Comparison of ENCODE assay signal across 19 cellular contexts in the genomic region with DNA sequence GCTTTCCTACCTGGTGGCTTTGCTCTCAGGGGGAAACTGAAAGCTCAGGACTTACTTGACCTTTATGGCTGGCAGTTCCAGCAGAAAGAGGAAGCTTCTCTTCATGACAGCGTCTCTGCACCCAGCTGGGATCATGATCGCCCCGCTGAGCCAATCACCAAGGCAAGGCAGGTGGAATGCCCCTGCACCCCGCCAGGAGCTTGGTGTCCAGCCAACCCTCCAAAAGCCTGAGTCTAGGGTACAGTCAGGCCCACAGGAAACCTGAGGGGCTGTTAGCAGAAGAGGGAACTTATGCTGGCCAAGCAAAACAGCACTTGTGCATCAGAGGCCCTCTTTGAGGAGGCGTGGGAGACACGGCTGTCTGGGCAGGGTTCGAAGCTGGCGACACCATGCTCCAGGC.
DNase-seq lines count a peak whose midpoint lies in the region; ATAC-seq and TF ChIP-seq lines count a peak whose summit lies in the region.
"Had no signal": no experiment of that assay in that cellular context is flagged by ENCODE, and none has a peak within 500 bp of the region (broad histone marks: within the 10 kb centered on the region; RNA-seq: fewer than 3 reads in every experiment).

No MANE protein-coding gene starts in this region.

- H3K27me3 ChIP-seq in esophagus muscularis mucosa: no peaks in the 10 kb centered on the region
- H3K27me3 ChIP-seq in neuronal stem cell (ENCODE audit: control insufficient read depth in 3 of 3, insufficient read depth in 3 of 3, low read depth in 1 of 3, low read length in 3 of 3): peaks cover 0 to 2% (median 0%) of the 10 kb centered on the region in 3 experiments
- no peaks in the 10 kb centered on the region for H3K27me3 ChIP-seq in aorta (ENCODE audit: control insufficient read depth in 1 of 2, insufficient read depth in 2 of 2, low read length in 1 of 2)

- peak overlapping the region; percentile 95 for H2BK5ac ChIP-seq in neuronal stem cell (ENCODE audit: low read length)

- DNase-seq in Calu3 (no peak), NB4 (ENCODE audit: low read depth) (peak; percentile 73), esophagus muscularis mucosa (ENCODE audit: extremely low spot score) (peak; percentile 80), neuronal stem cell (ENCODE audit: low spot score) (no peak), aorta (no peak), NCI-H2081 treated with DMSO at 0.1 percent for 48 hours (lab: John Stamatoyannopoulos, UW) (no peak)
- DNase-seq in stimulated activated CD4-positive, alpha-beta T cell treated with anti-CD3 and anti-CD28 coated beads, Interleukin-2, amount 100 ng/mL, for 48 hours: no peak
- DNase-seq: activated CD4-positive, alpha-beta T cell treated with anti-CD3 and anti-CD28 coated beads, Interleukin-2, amount 50 U/mL, for 4 hours; activated effector memory CD4-positive, alpha-beta T cell treated with anti-CD3 and anti-CD28 coated beads, Interleukin-2, amount 50 U/mL, for 16 hours; CD4-positive, alpha-beta T cell; cortex of kidney; immature natural killer cell; NCI-H1092 treated with DMSO at 0.1 percent for 48 hours; NCI-H2029; SHP77; stimulated activated CD8-positive, alpha-beta memory T cell treated with anti-CD3 and anti-CD28 coated beads, Interleukin-4, amount 100 ng/mL, for 48 hours; WERI-Rb-1 had no signal

- peaks cover 34% of the 10 kb centered on the region for H3K4me1 Mint-ChIP-seq in Calu3 (ENCODE audit: low read depth, unreplicated experiment)

- H2BK120ac ChIP-seq in neuronal stem cell (ENCODE audit: low read depth, low read length): no peak overlapping the region

- no peak overlapping the region for H3K27ac ChIP-seq in esophagus muscularis mucosa (replicated peaks in 1 of 4)
- no peak overlapping the region for H3K27ac ChIP-seq in neuronal stem cell (replicated peaks; ENCODE audit: low read length)
- no peak overlapping the region for H3K27ac ChIP-seq in aorta (ENCODE audit: low read depth in 1 of 2, low read length in 2 of 2)
- H3K27ac ChIP-seq: WERI-Rb-1 had no signal

- H3K4me1 ChIP-seq in esophagus muscularis mucosa (no peaks in the 10 kb centered on the region), neuronal stem cell (ENCODE audit: control insufficient read depth in 2 of 2, insufficient read depth in 1 of 2, low read depth in 1 of 2, low read length in 2 of 2) (peaks cover 0 to 8% of the 10 kb centered on the region in 2 donors), aorta (ENCODE audit: control insufficient read depth in 1 of 2, insufficient read depth in 2 of 2, low read length in 2 of 2) (no peaks in the 10 kb centered on the region)

- no peaks in the 10 kb centered on the region for H3K79me1 ChIP-seq in neuronal stem cell (ENCODE audit: low read depth, low read length)

- intact Hi-C loops in Calu3 (cut with micrococcal nuclease; ENCODE audit: unreplicated experiment) (no loop called here), esophagus muscularis mucosa (cut with DNase I) (no loop called here), aorta (cut with DNase I) (no loop called here)

- H4K8ac ChIP-seq in neuronal stem cell (ENCODE audit: low read depth, low read length): no peak overlapping the region

- H3K9me3 ChIP-seq in esophagus muscularis mucosa (no peaks in the 10 kb centered on the region), neuronal stem cell (replicated peaks in 1 of 2; ENCODE audit: control insufficient read depth in 2 of 2, insufficient read depth in 1 of 2, low read depth in 1 of 2, low read length in 2 of 2) (no peaks in the 10 kb centered on the region), aorta (ENCODE audit: control insufficient read depth, low read length) (no peaks in the 10 kb centered on the region)

- TF ChIP-seq CTCF in Calu3 (IDR thresholded peaks at IDR 0.05; ENCODE audit: unreplicated experiment) (no peak), NB4 (IDR thresholded peaks at IDR 0.05; ENCODE audit: low read depth, low read length) (no peak), esophagus muscularis mucosa (IDR thresholded peaks at IDR 0.05) (no peak)

- H3K4me2 ChIP-seq in neuronal stem cell (ENCODE audit: insufficient read depth, low read length, poor library complexity, severe bottlenecking): no peak overlapping the region

- WGBS in esophagus muscularis mucosa: 95% methylated on average over 6 of the region's 8 CpGs
- WGBS in neuronal stem cell (ENCODE audit: extremely low coverage in 2 of 2, insufficient read length in 2 of 2, insufficient replicate concordance in 1 of 2), 2 donors: no CpG with 5 or more reads among the region's 8 CpGs
- 88 to 94% methylated on average over 8 of the region's 8 CpGs for WGBS in aorta, 2 donors

- peak overlapping the region; percentile 63 for H3K27ac Mint-ChIP-seq in Calu3 (ENCODE audit: unreplicated experiment)
- H3K27ac Mint-ChIP-seq: CD4-positive, alpha-beta T cell; immature natural killer cell had no signal

- H3K4me3 Mint-ChIP-seq in Calu3 (ENCODE audit: low read depth, unreplicated experiment): no peak overlapping the region
- H3K4me3 Mint-ChIP-seq: CD4-positive, alpha-beta T cell; IgD-negative memory B cell; immature natural killer cell had no signal

- H3K4me3 ChIP-seq in NB4 (ENCODE audit: low read depth, low read length): no peak overlapping the region
- H3K4me3 ChIP-seq in esophagus muscularis mucosa: no peak overlapping the region
- H3K4me3 ChIP-seq in neuronal stem cell (ENCODE audit: low read length in 2 of 2): no peak overlapping the region
- no peak overlapping the region for H3K4me3 ChIP-seq in aorta (ENCODE audit: low read length in 2 of 2)
- H3K4me3 ChIP-seq: lung had no signal

- H2BK12ac ChIP-seq in neuronal stem cell (ENCODE audit: low read length): no peak overlapping the region

- no peaks in the 10 kb centered on the region for H3K27me3 Mint-ChIP-seq in Calu3 (ENCODE audit: unreplicated experiment)
- H3K27me3 Mint-ChIP-seq: CD4-positive, alpha-beta T cell had no signal

- ATAC-seq in aorta (ENCODE audit: low FRiP score): no peak

- TF ChIP-seq EP300 in esophagus muscularis mucosa (IDR thresholded peaks at IDR 0.05): no peak

- peak overlapping the region; percentile 9 for H3K23ac ChIP-seq in neuronal stem cell (ENCODE audit: low read depth, low read length, poor library complexity)

- H3K18ac ChIP-seq in neuronal stem cell (ENCODE audit: low read length): peak overlapping the region; percentile 44

- H2AFZ ChIP-seq in neuronal stem cell (ENCODE audit: low read length): no peak overlapping the region

- H2AK5ac ChIP-seq in neuronal stem cell (ENCODE audit: low read depth, low read length): no peak overlapping the region

- no peak overlapping the region for H3K9ac ChIP-seq in neuronal stem cell (ENCODE audit: low read depth, low read length, poor library complexity)

- H3K14ac ChIP-seq in neuronal stem cell (ENCODE audit: low read length): no peak overlapping the region

- H3K4ac ChIP-seq in neuronal stem cell (ENCODE audit: low read length): no peak overlapping the region

- peak overlapping the region; percentile 11 for H2BK15ac ChIP-seq in neuronal stem cell (ENCODE audit: low read length)

- H3K36me3 ChIP-seq in esophagus muscularis mucosa: no peaks in the 10 kb centered on the region
- H3K36me3 ChIP-seq in neuronal stem cell (replicated peaks in 1 of 2; ENCODE audit: control insufficient read depth in 2 of 2, insufficient read depth in 2 of 2, low read length in 2 of 2): no peaks in the 10 kb centered on the region
- H3K36me3 ChIP-seq in aorta (ENCODE audit: control insufficient read depth in 1 of 2, insufficient read depth in 2 of 2, low read length in 1 of 2): no peaks in the 10 kb centered on the region
- H3K36me3 ChIP-seq: WERI-Rb-1 had no signal

- BruUV-seq in Calu3 (replicated peaks; lab: Mats Ljungman, UMichigan): no TSS peak

- H4K91ac ChIP-seq in neuronal stem cell (ENCODE audit: low read depth, low read length, poor library complexity): no peak overlapping the region

- H3K9me3 Mint-ChIP-seq in Calu3 (ENCODE audit: low read depth, unreplicated experiment): no peaks in the 10 kb centered on the region
- H3K9me3 Mint-ChIP-seq: CD4-positive, alpha-beta T cell had no signal

- no peak for TF ChIP-seq POLR2A in NB4 (IDR thresholded peaks at IDR 0.05; ENCODE audit: extremely low read depth, insufficient read length)
- TF ChIP-seq POLR2A in esophagus muscularis mucosa (IDR thresholded peaks at IDR 0.05; ENCODE audit: low read depth): no peak

- no peaks in the 10 kb centered on the region for H3K36me3 Mint-ChIP-seq in Calu3 (ENCODE audit: insufficient read depth, unreplicated experiment)

- CTCF ChIA-PET in Calu3 (lab: Charles Lee): no interaction called here

Comparison
In these comparisons a context has a peak if more than half of its experiments do, and no peak if none do; other contexts are left out.
1. DNase-seq: peak in NB4 (single experiment) and esophagus muscularis mucosa (single experiment); none in Calu3 (single experiment), neuronal stem cell (single experiment), aorta (0 of 2), stimulated activated CD4-positive, alpha-beta T cell treated with anti-CD3 and anti-CD28 coated beads, Interleukin-2, amount 100 ng/mL, for 48 hours (0 of 2) and NCI-H2081 treated with DMSO at 0.1 percent for 48 hours (single experiment).